Comparison of ENCODE assay signal across 1 cellular context in genomic region chr1:93846151-93846928, GRCh38.
A peak's percentile ranks its signal among the peaks of the same experiment; 100 is the strongest.
TF ChIP-seq lines count a peak whose summit lies in the region.

No MANE protein-coding gene starts in this region.

TF ChIP-seq in HEK293, 187 proteins besides CTCF, POLR2A, EP300 and RAD21 (continued from another document and continues in another):
- no peak for TF ChIP-seq BCL11A (tag by site-specific recombination; IDR thresholded peaks at IDR 0.05; ENCODE audit: low read depth)
- TF ChIP-seq ZNF16 (tag by site-specific recombination; IDR thresholded peaks at IDR 0.05; ENCODE audit: low read depth) = no peak
- TF ChIP-seq, protein P1, sequence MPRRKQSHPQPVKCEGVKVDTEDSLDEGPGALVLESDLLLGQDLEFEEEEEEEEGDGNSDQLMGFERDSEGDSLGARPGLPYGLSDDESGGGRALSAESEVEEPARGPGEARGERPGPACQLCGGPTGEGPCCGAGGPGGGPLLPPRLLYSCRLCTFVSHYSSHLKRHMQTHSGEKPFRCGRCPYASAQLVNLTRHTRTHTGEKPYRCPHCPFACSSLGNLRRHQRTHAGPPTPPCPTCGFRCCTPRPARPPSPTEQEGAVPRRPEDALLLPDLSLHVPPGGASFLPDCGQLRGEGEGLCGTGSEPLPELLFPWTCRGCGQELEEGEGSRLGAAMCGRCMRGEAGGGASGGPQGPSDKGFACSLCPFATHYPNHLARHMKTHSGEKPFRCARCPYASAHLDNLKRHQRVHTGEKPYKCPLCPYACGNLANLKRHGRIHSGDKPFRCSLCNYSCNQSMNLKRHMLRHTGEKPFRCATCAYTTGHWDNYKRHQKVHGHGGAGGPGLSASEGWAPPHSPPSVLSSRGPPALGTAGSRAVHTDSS (tag by site-specific recombination; IDR thresholded peaks at IDR 0.05) = 0 out of 2 replicates have a peak, but pooled peaks have one; percentile 37
- no peak for TF ChIP-seq ZBTB6 (tag by site-specific recombination; IDR thresholded peaks at IDR 0.05)
- no peak for TF ChIP-seq ZNF510 (tag by site-specific recombination; IDR thresholded peaks at IDR 0.05; ENCODE audit: insufficient replicate concordance)
- no peak for TF ChIP-seq ZNF266 (tag by site-specific recombination; IDR thresholded peaks at IDR 0.05; ENCODE audit: low read depth)
- no peak for TF ChIP-seq ZNF677 (tag by site-specific recombination; IDR thresholded peaks at IDR 0.05)
- TF ChIP-seq ZNF558 (tag by site-specific recombination; IDR thresholded peaks at IDR 0.05) = no peak
- TF ChIP-seq ZNF202 (tag by site-specific recombination; IDR thresholded peaks at IDR 0.05; ENCODE audit: borderline replicate concordance) = no peak
- TF ChIP-seq ZNF132 (tag by site-specific recombination; IDR thresholded peaks at IDR 0.05; ENCODE audit: borderline replicate concordance) = no peak
- no peak for TF ChIP-seq OVOL3 (tag by site-specific recombination; IDR thresholded peaks at IDR 0.05)
- TF ChIP-seq, protein P2, sequence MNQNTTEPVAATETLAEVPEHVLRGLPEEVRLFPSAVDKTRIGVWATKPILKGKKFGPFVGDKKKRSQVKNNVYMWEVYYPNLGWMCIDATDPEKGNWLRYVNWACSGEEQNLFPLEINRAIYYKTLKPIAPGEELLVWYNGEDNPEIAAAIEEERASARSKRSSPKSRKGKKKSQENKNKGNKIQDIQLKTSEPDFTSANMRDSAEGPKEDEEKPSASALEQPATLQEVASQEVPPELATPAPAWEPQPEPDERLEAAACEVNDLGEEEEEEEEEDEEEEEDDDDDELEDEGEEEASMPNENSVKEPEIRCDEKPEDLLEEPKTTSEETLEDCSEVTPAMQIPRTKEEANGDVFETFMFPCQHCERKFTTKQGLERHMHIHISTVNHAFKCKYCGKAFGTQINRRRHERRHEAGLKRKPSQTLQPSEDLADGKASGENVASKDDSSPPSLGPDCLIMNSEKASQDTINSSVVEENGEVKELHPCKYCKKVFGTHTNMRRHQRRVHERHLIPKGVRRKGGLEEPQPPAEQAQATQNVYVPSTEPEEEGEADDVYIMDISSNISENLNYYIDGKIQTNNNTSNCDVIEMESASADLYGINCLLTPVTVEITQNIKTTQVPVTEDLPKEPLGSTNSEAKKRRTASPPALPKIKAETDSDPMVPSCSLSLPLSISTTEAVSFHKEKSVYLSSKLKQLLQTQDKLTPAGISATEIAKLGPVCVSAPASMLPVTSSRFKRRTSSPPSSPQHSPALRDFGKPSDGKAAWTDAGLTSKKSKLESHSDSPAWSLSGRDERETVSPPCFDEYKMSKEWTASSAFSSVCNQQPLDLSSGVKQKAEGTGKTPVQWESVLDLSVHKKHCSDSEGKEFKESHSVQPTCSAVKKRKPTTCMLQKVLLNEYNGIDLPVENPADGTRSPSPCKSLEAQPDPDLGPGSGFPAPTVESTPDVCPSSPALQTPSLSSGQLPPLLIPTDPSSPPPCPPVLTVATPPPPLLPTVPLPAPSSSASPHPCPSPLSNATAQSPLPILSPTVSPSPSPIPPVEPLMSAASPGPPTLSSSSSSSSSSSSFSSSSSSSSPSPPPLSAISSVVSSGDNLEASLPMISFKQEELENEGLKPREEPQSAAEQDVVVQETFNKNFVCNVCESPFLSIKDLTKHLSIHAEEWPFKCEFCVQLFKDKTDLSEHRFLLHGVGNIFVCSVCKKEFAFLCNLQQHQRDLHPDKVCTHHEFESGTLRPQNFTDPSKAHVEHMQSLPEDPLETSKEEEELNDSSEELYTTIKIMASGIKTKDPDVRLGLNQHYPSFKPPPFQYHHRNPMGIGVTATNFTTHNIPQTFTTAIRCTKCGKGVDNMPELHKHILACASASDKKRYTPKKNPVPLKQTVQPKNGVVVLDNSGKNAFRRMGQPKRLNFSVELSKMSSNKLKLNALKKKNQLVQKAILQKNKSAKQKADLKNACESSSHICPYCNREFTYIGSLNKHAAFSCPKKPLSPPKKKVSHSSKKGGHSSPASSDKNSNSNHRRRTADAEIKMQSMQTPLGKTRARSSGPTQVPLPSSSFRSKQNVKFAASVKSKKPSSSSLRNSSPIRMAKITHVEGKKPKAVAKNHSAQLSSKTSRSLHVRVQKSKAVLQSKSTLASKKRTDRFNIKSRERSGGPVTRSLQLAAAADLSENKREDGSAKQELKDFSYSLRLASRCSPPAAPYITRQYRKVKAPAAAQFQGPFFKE (tag by site-specific recombination; IDR thresholded peaks at IDR 0.05; ENCODE audit: borderline replicate concordance) = no peak
- TF ChIP-seq KLF17 (tag by site-specific recombination; IDR thresholded peaks at IDR 0.05) = no peak
- no peak for TF ChIP-seq ZNF664 (tag by site-specific recombination; IDR thresholded peaks at IDR 0.05)
- no peak for TF ChIP-seq ZNF654 (tag by site-specific recombination; IDR thresholded peaks at IDR 0.05; ENCODE audit: low read depth)
- no peak for TF ChIP-seq ZNF792 (tag by site-specific recombination; IDR thresholded peaks at IDR 0.05)
- peak; percentile 71; the same call in 1 of the 2 replicates for TF ChIP-seq ZSCAN30 (tag by site-specific recombination; IDR thresholded peaks at IDR 0.05)
- TF ChIP-seq ZNF350 (tag by site-specific recombination; IDR thresholded peaks at IDR 0.05) = no peak
- TF ChIP-seq ZFP37 (tag by site-specific recombination; IDR thresholded peaks at IDR 0.05) = 0 out of 2 replicates have a peak, but pooled peaks have one; percentile 17
- no peak for TF ChIP-seq ZNF292 (tag by site-specific recombination; IDR thresholded peaks at IDR 0.05; ENCODE audit: borderline replicate concordance, low read depth)
- no peak for TF ChIP-seq ZNF112 (tag by site-specific recombination; IDR thresholded peaks at IDR 0.05)
- no peak for TF ChIP-seq ZFP69B (tag by site-specific recombination; IDR thresholded peaks at IDR 0.05)
- TF ChIP-seq SETDB1 (IDR thresholded peaks at IDR 0.05; ENCODE audit: insufficient read length, low read length) = no peak
- TF ChIP-seq ZNF354C (tag by site-specific recombination; IDR thresholded peaks at IDR 0.05; ENCODE audit: borderline replicate concordance, low read depth) = no peak
- TF ChIP-seq, protein P3, sequence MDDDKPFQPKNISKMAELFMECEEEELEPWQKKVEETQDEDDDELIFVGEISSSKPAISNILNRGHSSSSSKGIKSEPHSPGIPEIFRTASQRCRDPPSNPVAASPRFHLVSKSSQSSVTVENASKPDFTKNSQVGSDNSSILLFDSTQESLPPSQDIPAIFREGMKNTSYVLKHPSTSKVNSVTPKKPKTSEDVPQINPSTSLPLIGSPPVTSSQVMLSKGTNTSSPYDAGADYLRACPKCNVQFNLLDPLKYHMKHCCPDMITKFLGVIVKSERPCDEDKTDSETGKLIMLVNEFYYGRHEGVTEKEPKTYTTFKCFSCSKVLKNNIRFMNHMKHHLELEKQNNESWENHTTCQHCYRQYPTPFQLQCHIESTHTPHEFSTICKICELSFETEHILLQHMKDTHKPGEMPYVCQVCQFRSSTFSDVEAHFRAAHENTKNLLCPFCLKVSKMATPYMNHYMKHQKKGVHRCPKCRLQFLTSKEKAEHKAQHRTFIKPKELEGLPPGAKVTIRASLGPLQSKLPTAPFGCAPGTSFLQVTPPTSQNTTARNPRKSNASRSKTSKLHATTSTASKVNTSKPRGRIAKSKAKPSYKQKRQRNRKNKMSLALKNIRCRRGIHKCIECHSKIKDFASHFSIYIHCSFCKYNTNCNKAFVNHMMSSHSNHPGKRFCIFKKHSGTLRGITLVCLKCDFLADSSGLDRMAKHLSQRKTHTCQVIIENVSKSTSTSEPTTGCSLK (tag by site-specific recombination; IDR thresholded peaks at IDR 0.05) = no peak
- TF ChIP-seq ZNF114 (tag by site-specific recombination; IDR thresholded peaks at IDR 0.05) = no peak
- TF ChIP-seq ZBTB10 (tag by site-specific recombination; IDR thresholded peaks at IDR 0.05) = peak; percentile 64
- no peak for TF ChIP-seq ZNF48 (tag by site-specific recombination; IDR thresholded peaks at IDR 0.05)
- TF ChIP-seq TSHZ1 (tag by site-specific recombination; IDR thresholded peaks at IDR 0.05; ENCODE audit: borderline replicate concordance) = no peak
- TF ChIP-seq ZNF768 (tag by site-specific recombination; IDR thresholded peaks at IDR 0.05) = 0 out of 2 replicates have a peak, but pooled peaks have one; percentile 4
- TF ChIP-seq RBAK (tag by site-specific recombination; IDR thresholded peaks at IDR 0.05) = no peak
- TF ChIP-seq ZNF169 (tag by site-specific recombination; IDR thresholded peaks at IDR 0.05) = no peak
- no peak for TF ChIP-seq ZNF211 (tag by site-specific recombination; IDR thresholded peaks at IDR 0.05; ENCODE audit: low read depth)
- TF ChIP-seq ZNF580 (tag by site-specific recombination; IDR thresholded peaks at IDR 0.05) = no peak
- no peak for TF ChIP-seq ZNF311 (tag by site-specific recombination; IDR thresholded peaks at IDR 0.05; ENCODE audit: borderline replicate concordance)
- TF ChIP-seq, protein P4, sequence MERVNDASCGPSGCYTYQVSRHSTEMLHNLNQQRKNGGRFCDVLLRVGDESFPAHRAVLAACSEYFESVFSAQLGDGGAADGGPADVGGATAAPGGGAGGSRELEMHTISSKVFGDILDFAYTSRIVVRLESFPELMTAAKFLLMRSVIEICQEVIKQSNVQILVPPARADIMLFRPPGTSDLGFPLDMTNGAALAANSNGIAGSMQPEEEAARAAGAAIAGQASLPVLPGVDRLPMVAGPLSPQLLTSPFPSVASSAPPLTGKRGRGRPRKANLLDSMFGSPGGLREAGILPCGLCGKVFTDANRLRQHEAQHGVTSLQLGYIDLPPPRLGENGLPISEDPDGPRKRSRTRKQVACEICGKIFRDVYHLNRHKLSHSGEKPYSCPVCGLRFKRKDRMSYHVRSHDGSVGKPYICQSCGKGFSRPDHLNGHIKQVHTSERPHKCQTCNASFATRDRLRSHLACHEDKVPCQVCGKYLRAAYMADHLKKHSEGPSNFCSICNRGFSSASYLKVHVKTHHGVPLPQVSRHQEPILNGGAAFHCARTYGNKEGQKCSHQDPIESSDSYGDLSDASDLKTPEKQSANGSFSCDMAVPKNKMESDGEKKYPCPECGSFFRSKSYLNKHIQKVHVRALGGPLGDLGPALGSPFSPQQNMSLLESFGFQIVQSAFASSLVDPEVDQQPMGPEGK (tag by site-specific recombination; IDR thresholded peaks at IDR 0.05) = peak; percentile 93
- no peak for TF ChIP-seq ZNF426 (tag by site-specific recombination; IDR thresholded peaks at IDR 0.05)
- 0 out of 2 replicates have a peak, but pooled peaks have one; percentile 47 for TF ChIP-seq HOXC10 (CRISPR knock-in tag; IDR thresholded peaks at IDR 0.05)
- TF ChIP-seq MYNN (tag by site-specific recombination; IDR thresholded peaks at IDR 0.05; ENCODE audit: borderline replicate concordance) = no peak
